ENCODE assay signal across 11 cellular contexts in the genomic region with DNA sequence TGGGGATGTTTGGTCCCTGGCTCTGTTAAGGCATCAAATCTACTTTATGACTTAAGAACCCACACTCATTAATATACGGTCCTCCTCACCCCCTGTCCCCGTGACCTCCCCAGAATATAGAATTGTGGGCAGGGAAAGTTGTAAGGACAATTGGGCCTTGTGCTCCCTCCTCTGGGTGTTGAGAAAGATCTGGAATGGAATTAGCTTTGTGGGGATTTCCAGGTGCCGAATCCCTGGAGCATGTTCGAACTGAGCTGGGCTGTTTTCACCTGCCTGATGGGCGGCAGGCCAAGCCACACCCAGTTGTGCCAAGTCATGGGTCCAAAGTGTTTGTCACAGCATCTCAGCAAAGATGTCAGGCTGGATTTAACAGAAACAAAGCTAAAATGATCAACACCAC.
DNase-seq lines count a peak whose midpoint lies in the region; ATAC-seq, FAIRE-seq and TF ChIP-seq lines count a peak whose summit lies in the region.
"Had no signal": no experiment of that assay in that cellular context is flagged by ENCODE, and none has a peak within 500 bp of the region (broad histone marks: within the 10 kb centered on the region; RNA-seq: fewer than 3 reads in every experiment).

No MANE protein-coding gene starts in this region.

- peaks cover 45% of the 10 kb centered on the region for H3K4me1 ChIP-seq in HepG2 (ENCODE audit: insufficient read depth, low read length)
- H3K4me1 ChIP-seq in transverse colon: peaks cover 7 to 45% (median 22%) of the 10 kb centered on the region in 4 donors
- H3K4me1 ChIP-seq in neural progenitor cell: peaks cover 26% of the 10 kb centered on the region

- H3K4me1 Mint-ChIP-seq in brain: peaks cover 27% of the 10 kb centered on the region
- peaks cover 20% of the 10 kb centered on the region for H3K4me1 Mint-ChIP-seq in neural progenitor cell

- TF ChIP-seq POLR2A in HepG2 (IDR thresholded peaks at IDR 0.05; ENCODE audit: insufficient read depth in 1 of 2, low read depth in 2 of 2, low read length in 2 of 2) (no peak), transverse colon (IDR thresholded peaks at IDR 0.05) (no peak)

- TF ChIP-seq CTCF in brain (conservative IDR thresholded peaks at IDR 0.05): no peak
- TF ChIP-seq CTCF in HepG2 (CRISPR knock-in tag; IDR thresholded peaks at IDR 0.05): peak; percentile 10; the same call in 1 of the 2 replicates
- peak in 2 of 5 experiments; percentile 8 to 30 for TF ChIP-seq CTCF in transverse colon (IDR thresholded peaks at IDR 0.05)
- TF ChIP-seq CTCF in neural progenitor cell (IDR thresholded peaks at IDR 0.05): no peak

- H3K9me3 Mint-ChIP-seq in brain: peaks cover 0 to 8% (median 3%) of the 10 kb centered on the region in 5 experiments
- H3K9me3 Mint-ChIP-seq in neural progenitor cell: peaks cover 5% of the 10 kb centered on the region
- H3K9me3 Mint-ChIP-seq: neural crest cell had no signal

- H3K9me3 ChIP-seq in HepG2 (ENCODE audit: low read length): no peaks in the 10 kb centered on the region
- H3K9me3 ChIP-seq in transverse colon: no peaks in the 10 kb centered on the region
- no peaks in the 10 kb centered on the region for H3K9me3 ChIP-seq in neural progenitor cell (ENCODE audit: low read depth)

- H3K36me3 ChIP-seq in HepG2 (replicated peaks in 1 of 2; ENCODE audit: control insufficient read depth in 1 of 2, insufficient read depth in 2 of 2, low read length in 2 of 2): no peaks in the 10 kb centered on the region
- no peaks in the 10 kb centered on the region for H3K36me3 ChIP-seq in transverse colon
- no peaks in the 10 kb centered on the region for H3K36me3 ChIP-seq in neural progenitor cell

- H3K36me3 Mint-ChIP-seq in brain (no peaks in the 10 kb centered on the region), neural progenitor cell (no peaks in the 10 kb centered on the region)

- CTCF ChIA-PET in HepG2 (lab: Yijun Ruan, JAX; ENCODE audit: low intra/inter-chr PET ratio, low total read pairs): no interaction called here

- DNase-seq in NCI-H2029 treated with DMSO at 0.1 percent for 48 hours (lab: John Stamatoyannopoulos, UW) (peak; percentile 81), HepG2 (ENCODE audit: low spot score) (peak; percentile 18), transverse colon (peak; percentile 89), G401 (ENCODE audit: low spot score) (no peak), neural progenitor cell (ENCODE audit: low spot score) (no peak)
- DNase-seq: activated CD4-positive, alpha-beta T cell treated with anti-CD3 and anti-CD28 coated beads for 36 hours; NCI-H748 treated with DMSO at 0.1 percent for 48 hours had no signal

- H3K27me3 Mint-ChIP-seq in brain: peaks cover 3% of the 10 kb centered on the region
- peaks cover 5% of the 10 kb centered on the region for H3K27me3 Mint-ChIP-seq in neural progenitor cell (ENCODE audit: insufficient read depth, low read depth)

- no peak overlapping the region for H3K9ac ChIP-seq in HepG2 (ENCODE audit: insufficient read depth, low read depth, low read length)
- H3K9ac ChIP-seq in neural progenitor cell: no peak overlapping the region

- TF ChIP-seq EP300 in HepG2 (IDR thresholded peaks at IDR 0.05; ENCODE audit: low read depth in 2 of 2, low read length in 2 of 2) (no peak), HepG2 (CRISPR knock-in tag; IDR thresholded peaks at IDR 0.05; ENCODE audit: borderline replicate concordance) (no peak), transverse colon (IDR thresholded peaks at IDR 0.05; ENCODE audit: low read depth) (no peak)

- no peak overlapping the region for H3K27ac ChIP-seq in HepG2 (ENCODE audit: extremely low read length, insufficient read depth, low read length)
- H3K27ac ChIP-seq in transverse colon: peak overlapping the region; percentile 74 to 86 (median 81)
- no peak overlapping the region for H3K27ac ChIP-seq in neural progenitor cell

- peak overlapping the region in 3 of 5 experiments; percentile 17 to 51 (median 34) for H3K27ac Mint-ChIP-seq in brain
- no peak overlapping the region for H3K27ac Mint-ChIP-seq in neural progenitor cell
- H3K27ac Mint-ChIP-seq: activated CD4-positive, alpha-beta T cell treated with anti-CD3 and anti-CD28 coated beads for 36 hours; stimulated activated effector memory CD8-positive, alpha-beta T cell treated with anti-CD3 and anti-CD28 coated beads, Interleukin-12 subunit alpha, Interleukin-12 subunit beta, amount 100 ng/mL, for 72 hours had no signal

- no peaks in the 10 kb centered on the region for H4K20me1 ChIP-seq in HepG2 (ENCODE audit: insufficient read depth, low read length)
- H4K20me1 ChIP-seq in neural progenitor cell (ENCODE audit: low read depth): no peaks in the 10 kb centered on the region

- WGBS in HepG2 (ENCODE audit: low lambda C conversion rate): 13% methylated on average over 5 of the region's 5 CpGs
- WGBS in transverse colon (ENCODE audit: low coverage in 1 of 2), 2 donors: 44 to 46% methylated on average over 2 to 5 of the region's 5 CpGs

- no peak overlapping the region for H3K4me3 ChIP-seq in HepG2 (replicated peaks in 1 of 3; ENCODE audit: insufficient read depth in 1 of 3, low read depth in 2 of 3, low read length in 3 of 3)
- no peak overlapping the region for H3K4me3 ChIP-seq in transverse colon
- H3K4me3 ChIP-seq in neural progenitor cell: no peak overlapping the region

- H3K27me3 ChIP-seq in HepG2 (ENCODE audit: control insufficient read depth in 1 of 2, insufficient read depth in 2 of 2, low read length in 2 of 2) (no peaks in the 10 kb centered on the region), transverse colon (no peaks in the 10 kb centered on the region), neural progenitor cell (no peaks in the 10 kb centered on the region)

- H2AFZ ChIP-seq in HepG2 (ENCODE audit: low read length) (no peak overlapping the region), neural progenitor cell (replicated peaks) (no peak overlapping the region)

- BruUV-seq in HepG2 (replicated peaks; lab: Mats Ljungman, UMichigan): no TSS peak

- in situ Hi-C loops in HepG2 (cut with HindIII; ENCODE audit: extremely low pct_ligation_motif_present, low pct_unique_long_range_greater_than_20kb): loop anchor here (5.0 to 25.0 kb wide), 3 partner anchors 132 to 358 kb away; no protein-coding TSS in a partner anchor
- in situ Hi-C loops in transverse colon (cut with MboI; ENCODE audit: low pct_ligation_motif_present in 1 of 4, low pct_unique_long_range_greater_than_20kb in 1 of 4, low sequenced_read_pairs in 3 of 4): loop anchor here (5.0 to 25.0 kb wide), 5 partner anchors 127 to 358 kb away; no protein-coding TSS in a partner anchor
- in situ Hi-C loops in G401 (cut with HindIII; ENCODE audit: low sequenced_read_pairs): no loop called here

- POLR2A ChIA-PET in HepG2 (lab: Yijun Ruan, JAX): interaction anchor here (1.5 kb wide), 1 partner anchor 135 kb away, joined by 3 read pairs; no protein-coding TSS in a partner anchor

- ATAC-seq in HepG2: no peak; the same call in 2 of the 3 replicates
- no peak for ATAC-seq in GM21423 (IDR thresholded peaks at IDR 0.05; ENCODE audit: unreplicated experiment)
- ATAC-seq: activated CD4-positive, alpha-beta T cell treated with anti-CD3 and anti-CD28 coated beads for 36 hours; stimulated activated effector memory CD8-positive, alpha-beta T cell treated with anti-CD3 and anti-CD28 coated beads, Interleukin-12 subunit alpha, Interleukin-12 subunit beta, amount 100 ng/mL, for 72 hours had no signal

- FAIRE-seq in HepG2 (lab: Jason Lieb, UNC): no peak

- intact Hi-C loops in HepG2 (cut with micrococcal nuclease; ENCODE audit: unreplicated experiment) (no loop called here), transverse colon (cut with DNase I; ENCODE audit: low total_unique reads) (loop anchor here (10.0 kb wide), 1 partner anchor 250 kb away; no protein-coding TSS in a partner anchor)

- no peak overlapping the region for H3K4me3 Mint-ChIP-seq in brain
- no peak overlapping the region for H3K4me3 Mint-ChIP-seq in neural progenitor cell
- H3K4me3 Mint-ChIP-seq: activated CD4-positive, alpha-beta T cell treated with anti-CD3 and anti-CD28 coated beads for 36 hours; stimulated activated effector memory CD8-positive, alpha-beta T cell treated with anti-CD3 and anti-CD28 coated beads, Interleukin-12 subunit alpha, Interleukin-12 subunit beta, amount 100 ng/mL, for 72 hours had no signal

- H3K79me2 ChIP-seq in HepG2 (ENCODE audit: insufficient read depth, low read length) (no peaks in the 10 kb centered on the region), neural progenitor cell (ENCODE audit: low read depth) (no peaks in the 10 kb centered on the region)

- H3F3A ChIP-seq in neural progenitor cell (ENCODE audit: low read depth): peaks cover 15% of the 10 kb centered on the region

- no peak overlapping the region; the same call in none of the 2 replicates for H3K4me2 ChIP-seq in HepG2 (ENCODE audit: low read depth, low read length)
- no peak overlapping the region for H3K4me2 ChIP-seq in neural progenitor cell

- TF ChIP-seq RAD21 in HepG2 (CRISPR knock-in tag; IDR thresholded peaks at IDR 0.05): no peak

TF ChIP-seq in HepG2, 621 proteins besides CTCF, POLR2A, EP300 and RAD21 (continues in another document):
- TF ChIP-seq SOX13 (IDR thresholded peaks at IDR 0.05) (no peak), SOX13 (CRISPR knock-in tag; conservative IDR thresholded peaks at IDR 0.05 in 1 of 2, IDR thresholded peaks at IDR 0.05 in 1 of 2) (0 out of 4 replicates have a peak, but pooled peaks of 1 of the 2 experiments have one; percentile 5), SALL1 (CRISPR knock-in tag; IDR thresholded peaks at IDR 0.05) (peak; percentile 45; the same call in 1 of the 2 replicates)

Comparison
In these comparisons a context has a peak if more than half of its experiments do, and no peak if none do; other contexts are left out.
1. DNase-seq: peak in NCI-H2029 treated with DMSO at 0.1 percent for 48 hours (single experiment), HepG2 (single experiment) and transverse colon (single experiment); none in G401 (single experiment) and neural progenitor cell (single experiment).
2. H3K27ac ChIP-seq: peak in transverse colon (4 of 4); none in HepG2 (single experiment) and neural progenitor cell (single experiment).